1 cellular context compared by ENCODE assay signal in the genomic region with DNA sequence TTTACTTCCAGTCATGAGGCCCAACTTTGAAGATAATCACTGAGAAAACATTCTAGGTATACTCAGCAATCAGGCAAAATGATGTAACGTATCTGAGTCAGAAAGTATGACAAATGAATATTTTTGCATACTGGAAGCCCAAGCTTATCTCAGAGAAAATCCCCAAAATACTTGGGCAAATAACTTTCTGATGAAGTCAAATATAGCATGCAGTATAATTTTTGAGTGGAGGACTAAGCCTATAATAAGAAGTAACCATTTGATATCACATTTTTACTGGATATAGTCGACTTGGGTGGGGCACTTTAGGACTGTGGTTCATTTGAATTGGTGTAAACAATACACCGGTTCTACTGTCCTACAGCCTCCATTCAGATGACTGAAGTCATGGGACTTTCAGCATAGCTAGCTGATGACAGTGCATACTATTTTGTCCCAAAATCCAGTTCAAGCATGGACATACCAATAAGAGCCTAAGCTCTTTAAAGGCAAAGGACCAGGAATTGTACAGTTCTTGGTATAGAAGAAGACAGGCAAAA.
TF ChIP-seq lines count a peak whose summit lies in the region.

No MANE protein-coding gene starts in this region.

TF ChIP-seq in HEK293, 187 proteins besides CTCF, POLR2A, EP300 and RAD21 (continued from another document):
- TF ChIP-seq ZNF518A (tag by site-specific recombination; conservative IDR thresholded peaks at IDR 0.05; ENCODE audit: low read depth) (0 out of 2 replicates have a peak, but pooled peaks have one; percentile 34), HIC1 (tag by site-specific recombination; IDR thresholded peaks at IDR 0.05) (peak; percentile 18; the same call in 1 of the 2 replicates)
- TF ChIP-seq, protein P1, sequence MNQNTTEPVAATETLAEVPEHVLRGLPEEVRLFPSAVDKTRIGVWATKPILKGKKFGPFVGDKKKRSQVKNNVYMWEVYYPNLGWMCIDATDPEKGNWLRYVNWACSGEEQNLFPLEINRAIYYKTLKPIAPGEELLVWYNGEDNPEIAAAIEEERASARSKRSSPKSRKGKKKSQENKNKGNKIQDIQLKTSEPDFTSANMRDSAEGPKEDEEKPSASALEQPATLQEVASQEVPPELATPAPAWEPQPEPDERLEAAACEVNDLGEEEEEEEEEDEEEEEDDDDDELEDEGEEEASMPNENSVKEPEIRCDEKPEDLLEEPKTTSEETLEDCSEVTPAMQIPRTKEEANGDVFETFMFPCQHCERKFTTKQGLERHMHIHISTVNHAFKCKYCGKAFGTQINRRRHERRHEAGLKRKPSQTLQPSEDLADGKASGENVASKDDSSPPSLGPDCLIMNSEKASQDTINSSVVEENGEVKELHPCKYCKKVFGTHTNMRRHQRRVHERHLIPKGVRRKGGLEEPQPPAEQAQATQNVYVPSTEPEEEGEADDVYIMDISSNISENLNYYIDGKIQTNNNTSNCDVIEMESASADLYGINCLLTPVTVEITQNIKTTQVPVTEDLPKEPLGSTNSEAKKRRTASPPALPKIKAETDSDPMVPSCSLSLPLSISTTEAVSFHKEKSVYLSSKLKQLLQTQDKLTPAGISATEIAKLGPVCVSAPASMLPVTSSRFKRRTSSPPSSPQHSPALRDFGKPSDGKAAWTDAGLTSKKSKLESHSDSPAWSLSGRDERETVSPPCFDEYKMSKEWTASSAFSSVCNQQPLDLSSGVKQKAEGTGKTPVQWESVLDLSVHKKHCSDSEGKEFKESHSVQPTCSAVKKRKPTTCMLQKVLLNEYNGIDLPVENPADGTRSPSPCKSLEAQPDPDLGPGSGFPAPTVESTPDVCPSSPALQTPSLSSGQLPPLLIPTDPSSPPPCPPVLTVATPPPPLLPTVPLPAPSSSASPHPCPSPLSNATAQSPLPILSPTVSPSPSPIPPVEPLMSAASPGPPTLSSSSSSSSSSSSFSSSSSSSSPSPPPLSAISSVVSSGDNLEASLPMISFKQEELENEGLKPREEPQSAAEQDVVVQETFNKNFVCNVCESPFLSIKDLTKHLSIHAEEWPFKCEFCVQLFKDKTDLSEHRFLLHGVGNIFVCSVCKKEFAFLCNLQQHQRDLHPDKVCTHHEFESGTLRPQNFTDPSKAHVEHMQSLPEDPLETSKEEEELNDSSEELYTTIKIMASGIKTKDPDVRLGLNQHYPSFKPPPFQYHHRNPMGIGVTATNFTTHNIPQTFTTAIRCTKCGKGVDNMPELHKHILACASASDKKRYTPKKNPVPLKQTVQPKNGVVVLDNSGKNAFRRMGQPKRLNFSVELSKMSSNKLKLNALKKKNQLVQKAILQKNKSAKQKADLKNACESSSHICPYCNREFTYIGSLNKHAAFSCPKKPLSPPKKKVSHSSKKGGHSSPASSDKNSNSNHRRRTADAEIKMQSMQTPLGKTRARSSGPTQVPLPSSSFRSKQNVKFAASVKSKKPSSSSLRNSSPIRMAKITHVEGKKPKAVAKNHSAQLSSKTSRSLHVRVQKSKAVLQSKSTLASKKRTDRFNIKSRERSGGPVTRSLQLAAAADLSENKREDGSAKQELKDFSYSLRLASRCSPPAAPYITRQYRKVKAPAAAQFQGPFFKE (tag by site-specific recombination; IDR thresholded peaks at IDR 0.05; ENCODE audit: borderline replicate concordance) = no peak
TF ChIP-seq in HEK293: peak in this region for 37.
